In genomic region chr9:127396808-127397721, GRCh38 we compare ENCODE assay signal across 8 cellular contexts. TPM values are rescaled to one million over a fixed set of nuclear protein-coding genes. Genes with fewer than 3 reads are reported as not detected.
DNase-seq lines count a peak whose midpoint lies in the region; ATAC-seq and TF ChIP-seq lines count a peak whose summit lies in the region.

A gene with protein sequence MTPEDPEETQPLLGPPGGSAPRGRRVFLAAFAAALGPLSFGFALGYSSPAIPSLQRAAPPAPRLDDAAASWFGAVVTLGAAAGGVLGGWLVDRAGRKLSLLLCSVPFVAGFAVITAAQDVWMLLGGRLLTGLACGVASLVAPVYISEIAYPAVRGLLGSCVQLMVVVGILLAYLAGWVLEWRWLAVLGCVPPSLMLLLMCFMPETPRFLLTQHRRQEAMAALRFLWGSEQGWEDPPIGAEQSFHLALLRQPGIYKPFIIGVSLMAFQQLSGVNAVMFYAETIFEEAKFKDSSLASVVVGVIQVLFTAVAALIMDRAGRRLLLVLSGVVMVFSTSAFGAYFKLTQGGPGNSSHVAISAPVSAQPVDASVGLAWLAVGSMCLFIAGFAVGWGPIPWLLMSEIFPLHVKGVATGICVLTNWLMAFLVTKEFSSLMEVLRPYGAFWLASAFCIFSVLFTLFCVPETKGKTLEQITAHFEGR (plus strand): TSS chr9:127397169. CDS start chr9:127397231, 62 bp downstream.

- H3K36me3 Mint-ChIP-seq in activated T-cell treated with anti-CD3 and anti-CD28 coated beads, Interleukin-2, amount 50 U/mL, for 24 hours (ENCODE audit: low read depth), result no peaks in the 10 kb centered on the region

- no peaks in the 10 kb centered on the region for H3K36me3 ChIP-seq in OCI-LY3 (replicated peaks; ENCODE audit: low read depth, low read length)
- peaks cover 6% of the 10 kb centered on the region for H3K36me3 ChIP-seq in mucosa of descending colon (ENCODE audit: low read depth)

- H3K27me3 ChIP-seq in OCI-LY3 (ENCODE audit: low read depth, low read length), result no peaks in the 10 kb centered on the region

- peak within 1 kb of the TSS; percentile 78 for H2AFZ ChIP-seq in OCI-LY3 (ENCODE audit: low read depth, low read length)

- H3K27ac ChIP-seq in OCI-LY3 (ENCODE audit: low read length), result no peak within 1 kb of the TSS

- H3K4me2 ChIP-seq in OCI-LY3 (ENCODE audit: low read length), result peak within 1 kb of the TSS; percentile 77

- peaks cover 83% of the 10 kb centered on the region for H3K27me3 Mint-ChIP-seq in activated T-cell treated with anti-CD3 and anti-CD28 coated beads, Interleukin-2, amount 50 U/mL, for 24 hours

- H3K4me1 ChIP-seq in OCI-LY3 (ENCODE audit: low read length) (peaks cover 10% of the 10 kb centered on the region), mucosa of descending colon (ENCODE audit: low read depth) (peaks cover 19% of the 10 kb centered on the region)

- no peak within 1 kb of the TSS for H3K27ac Mint-ChIP-seq in activated T-cell treated with anti-CD3 and anti-CD28 coated beads, Interleukin-2, amount 50 U/mL, for 24 hours

- TF ChIP-seq CTCF in OCI-LY3 (IDR thresholded peaks at IDR 0.05; ENCODE audit: low read depth, low read length), result no peak
- no peak for TF ChIP-seq CTCF in epithelial cell of proximal tubule (conservative IDR thresholded peaks at IDR 0.05; ENCODE audit: low read depth, low read length)
- TF ChIP-seq CTCF in mucosa of descending colon (IDR thresholded peaks at IDR 0.05), result peak; percentile 26

- H3K9me3 ChIP-seq in OCI-LY3 (ENCODE audit: insufficient read depth, low read length), result no peaks in the 10 kb centered on the region
- H3K9me3 ChIP-seq in mucosa of descending colon, result no peaks in the 10 kb centered on the region

- H3K4me3 ChIP-seq in OCI-LY3 (ENCODE audit: low read length), result peak within 1 kb of the TSS; percentile 85
- peak within 1 kb of the TSS; percentile 83 for H3K4me3 ChIP-seq in epithelial cell of proximal tubule (ENCODE audit: low read depth, low read length)
- peak within 1 kb of the TSS; percentile 63 for H3K4me3 ChIP-seq in mucosa of descending colon

- H3K9me3 Mint-ChIP-seq in activated T-cell treated with anti-CD3 and anti-CD28 coated beads, Interleukin-2, amount 50 U/mL, for 24 hours, result no peaks in the 10 kb centered on the region

- peak within 1 kb of the TSS; percentile 65 for H3K4me3 Mint-ChIP-seq in activated T-cell treated with anti-CD3 and anti-CD28 coated beads, Interleukin-2, amount 50 U/mL, for 24 hours

- DNase-seq in Caki2 (ENCODE audit: low read depth) (peak; percentile 99), HUDEP-2 (lab: John Stamatoyannopoulos, UW; ENCODE audit: unreplicated experiment in 76 of 76) (peak in 75 of 76 experiments; percentile 76 to 100 (median 98)), epithelial cell of proximal tubule (ENCODE audit: low read depth) (peak; percentile 94), mucosa of descending colon (peak; percentile 98 to 99 (median 99))
- peak; percentile 90 for DNase-seq in activated T-cell treated with anti-CD3 and anti-CD28 coated beads, Interleukin-2, amount 50 U/mL, for 24 hours
- DNase-seq in stimulated activated CD8-positive, alpha-beta memory T cell treated with anti-CD3 and anti-CD28 coated beads, Interleukin-4, amount 100 ng/mL, for 1 hour (ENCODE audit: low read depth in 2 of 2, low spot score in 1 of 2), result peak; percentile 69 to 79

- in situ Hi-C loops in Caki2 (cut with HindIII; ENCODE audit: low pct_unique_long_range_greater_than_20kb, low sequenced_read_pairs), result no loop called here

- peak; percentile 96 for ATAC-seq in GM21390 (IDR thresholded peaks at IDR 0.05; ENCODE audit: unreplicated experiment)
- ATAC-seq in mucosa of descending colon, result peak; percentile 91

- H3K9ac ChIP-seq in OCI-LY3 (ENCODE audit: low read length), result peak within 1 kb of the TSS; percentile 66

- intact Hi-C loops in mucosa of descending colon (cut with DNase I, micrococcal nuclease), result no loop called here

- H3K4me1 Mint-ChIP-seq in activated T-cell treated with anti-CD3 and anti-CD28 coated beads, Interleukin-2, amount 50 U/mL, for 24 hours (ENCODE audit: low read depth), result peaks cover 18% of the 10 kb centered on the region

- no peaks in the 10 kb centered on the region for H3K79me2 ChIP-seq in OCI-LY3 (ENCODE audit: low read length)

- no peaks in the 10 kb centered on the region for H4K20me1 ChIP-seq in OCI-LY3 (ENCODE audit: insufficient read depth, low read length)

RNA-seq across cellular contexts. Expression of the gene that starts here (rescaled TPM):
- total RNA-seq in Caki2 (2014; rRNA removed; shearing (Covaris generic); ENCODE audit: low replicate concordance), result 13.0 and 16.7 TPM in 2 replicates
- total RNA-seq in epithelial cell of proximal tubule, result 14.8 and 18.2 TPM in 2 replicates
- 10 to 100 TPM; 17.3 to 60.1 (median 23.0) TPM for total RNA-seq in mucosa of descending colon
